ENCODE assay signal across 1 cellular context in genomic region chr5:32159328-32160072, GRCh38.
TF ChIP-seq lines count a peak whose summit lies in the region.

No MANE protein-coding gene starts in this region.

TF ChIP-seq in HEK293, 187 proteins besides CTCF, POLR2A, EP300 and RAD21:
- TF ChIP-seq PRDM10 (tag by site-specific recombination; IDR thresholded peaks at IDR 0.05) (peak; percentile 27), ZNF248 (tag by site-specific recombination; IDR thresholded peaks at IDR 0.05) (no peak)
